In genomic region chr10:69278446-69278963, GRCh38 we compare ENCODE assay signal across 8 cellular contexts. TPM values are rescaled to one million over a fixed set of nuclear protein-coding genes. Genes with fewer than 3 reads are reported as not detected.
A peak's percentile ranks its signal among the peaks of the same experiment; 100 is the strongest.
DNase-seq lines count a peak whose midpoint lies in the region; ATAC-seq and TF ChIP-seq lines count a peak whose summit lies in the region.

Gene HK1 (plus strand): TSS chr10:69278496.

- TF ChIP-seq CTCF in fibroblast of the aortic adventitia (IDR thresholded peaks at IDR 0.05; ENCODE audit: insufficient read depth, low read length): no peak

- H3K36me3 ChIP-seq in CD4-positive, alpha-beta memory T cell (ENCODE audit: insufficient read depth, low read length): no peaks in the 10 kb centered on the region

- no peak within 1 kb of the TSS for H3K4me3 ChIP-seq in CD4-positive, alpha-beta memory T cell (ENCODE audit: low read length in 2 of 2)
- no peak within 1 kb of the TSS for H3K4me3 ChIP-seq in fibroblast of the aortic adventitia (ENCODE audit: low read depth, low read length)

- CTCF ChIA-PET in CD4-positive, alpha-beta memory T cell (lab: Charles Lee; ENCODE audit: partially characterized antibody): no interaction called here
- CTCF ChIA-PET in T-cell (lab: Charles Lee): interaction anchor here in 1 of 2 donors (0.6 kb wide), 1 partner anchor 236 kb away, joined by 3 read pairs; no protein-coding TSS in a partner anchor

- no peaks in the 10 kb centered on the region for H3K36me3 Mint-ChIP-seq in CD4-positive, alpha-beta memory T cell
- H3K36me3 Mint-ChIP-seq in T-cell: no peaks in the 10 kb centered on the region

- H3K4me1 Mint-ChIP-seq in CD4-positive, alpha-beta memory T cell: no peaks in the 10 kb centered on the region
- no peaks in the 10 kb centered on the region for H3K4me1 Mint-ChIP-seq in T-cell

- intact Hi-C loops in CD4-positive, alpha-beta memory T cell (cut with micrococcal nuclease): no loop called here

- no peak within 1 kb of the TSS for H3K27ac Mint-ChIP-seq in CD4-positive, alpha-beta memory T cell
- H3K27ac Mint-ChIP-seq in T-cell: no peak within 1 kb of the TSS

- H3K27ac ChIP-seq in CD4-positive, alpha-beta memory T cell (ENCODE audit: low read depth, low read length): no peak within 1 kb of the TSS

- no peak within 1 kb of the TSS for H3K4me3 Mint-ChIP-seq in CD4-positive, alpha-beta memory T cell
- no peak within 1 kb of the TSS for H3K4me3 Mint-ChIP-seq in T-cell

- no peak for DNase-seq in CD4-positive, alpha-beta memory T cell
- DNase-seq in T-cell (no peak), fibroblast of the aortic adventitia (ENCODE audit: low read depth) (peak; percentile 72), non-pigmented ciliary epithelial cell (ENCODE audit: low read depth) (peak; percentile 14), DMS79 treated with DMSO at 0.1 percent for 48 hours (lab: John Stamatoyannopoulos, UW) (no peak), GDM1 (lab: John Stamatoyannopoulos, UW) (no peak)

- H3K27me3 ChIP-seq in CD4-positive, alpha-beta memory T cell (ENCODE audit: insufficient read depth, low read length): no peaks in the 10 kb centered on the region

- ATAC-seq in T-cell (replicated peaks in 1 of 4) (no peak), GM18498 (IDR thresholded peaks at IDR 0.05; ENCODE audit: unreplicated experiment) (no peak), HG02884 (IDR thresholded peaks at IDR 0.05; ENCODE audit: unreplicated experiment) (no peak)

- peaks cover 0 to 5% of the 10 kb centered on the region in 2 donors for H3K27me3 Mint-ChIP-seq in CD4-positive, alpha-beta memory T cell
- H3K27me3 Mint-ChIP-seq in T-cell: no peaks in the 10 kb centered on the region

- peaks cover 0 to 3% (median 0%) of the 10 kb centered on the region in 8 donors for H3K9me3 Mint-ChIP-seq in CD4-positive, alpha-beta memory T cell
- H3K9me3 Mint-ChIP-seq in T-cell: no peaks in the 10 kb centered on the region

- no peaks in the 10 kb centered on the region for H3K4me1 ChIP-seq in CD4-positive, alpha-beta memory T cell (ENCODE audit: insufficient read depth, low read length)

- POLR2A ChIA-PET in CD4-positive, alpha-beta memory T cell (lab: Charles Lee; ENCODE audit: partially characterized antibody): no interaction called here
- POLR2A ChIA-PET in T-cell (lab: Charles Lee): interaction anchor here in 1 of 2 donors (0.7 kb wide), 1 partner anchor 45 kb away, joined by 4 read pairs; no protein-coding TSS in a partner anchor

- H3K9me3 ChIP-seq in CD4-positive, alpha-beta memory T cell (ENCODE audit: control insufficient read depth in 1 of 2, low read length in 2 of 2): no peaks in the 10 kb centered on the region

RNA-seq across cellular contexts. Expression of gene HK1, which starts in this region (rescaled TPM):
- total RNA-seq in CD4-positive, alpha-beta memory T cell: 10 to 100 TPM; 68.6 to 70.1 TPM
- polyA plus RNA-seq in CD4-positive, alpha-beta memory T cell: 100 to 1,000 TPM; 153 to 156 TPM
- total RNA-seq in T-cell (10 to 100 TPM; 66.3 to 85.5 (median 83.6) TPM), fibroblast of the aortic adventitia (ENCODE audit: low replicate concordance) (84.1 and 98.2 TPM in 2 replicates)

Comparison
In these comparisons a context has a peak if more than half of its experiments do, and no peak if none do; other contexts are left out.
1. DNase-seq: peak in fibroblast of the aortic adventitia (single experiment) and non-pigmented ciliary epithelial cell (single experiment); none in CD4-positive, alpha-beta memory T cell (0 of 5), T-cell (0 of 34), DMS79 treated with DMSO at 0.1 percent for 48 hours (single experiment) and GDM1 (single experiment).